ENCODE assay signal across 24 cellular contexts in the genomic region with DNA sequence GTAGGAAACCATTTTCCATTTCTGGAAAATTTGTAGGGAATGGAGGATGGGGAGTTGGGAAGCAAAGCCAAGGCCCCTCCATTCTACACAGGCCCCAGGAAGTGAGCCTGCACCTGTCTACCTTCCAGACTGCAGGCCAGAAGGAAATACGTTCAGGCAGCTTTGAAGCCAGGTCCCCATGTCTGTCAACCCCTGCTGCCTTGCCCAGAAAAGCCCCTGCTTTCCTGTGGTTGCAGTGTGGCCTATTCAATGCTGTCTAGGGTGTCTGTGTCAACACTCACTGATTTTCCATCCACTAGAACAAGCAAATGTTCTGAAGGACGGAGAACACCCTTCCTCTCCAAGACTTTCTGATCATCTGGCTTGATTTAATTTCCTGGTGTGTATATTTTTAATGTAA.
DNase-seq lines count a peak whose midpoint lies in the region; ATAC-seq and TF ChIP-seq lines count a peak whose summit lies in the region.
"Had no signal": no experiment of that assay in that cellular context is flagged by ENCODE, and none has a peak within 500 bp of the region (broad histone marks: within the 10 kb centered on the region; RNA-seq: fewer than 3 reads in every experiment).

No MANE protein-coding gene starts in this region.

- H2BK120ac ChIP-seq in mesendoderm (ENCODE audit: low read depth, low read length), result no peak overlapping the region

- H2BK15ac ChIP-seq in mesendoderm (replicated peaks; ENCODE audit: low read depth), result no peak overlapping the region

- no peak overlapping the region for H3K18ac ChIP-seq in mesendoderm (ENCODE audit: low read length)

- DNase-seq in activated naive CD4-positive, alpha-beta T cell treated with anti-CD3 and anti-CD28 coated beads for 36 hours, result peak; percentile 15
- no peak for DNase-seq in activated naive CD4-positive, alpha-beta T cell treated with anti-CD3 and anti-CD28 coated beads, Interleukin-2, amount 10 ng/mL, durations not matched to agents 7 days and 5 days
- DNase-seq in T-cell (peak in 1 of 34 experiments; percentile 8), mesendoderm (no peak), SJCRH30 (no peak)
- DNase-seq in activated naive CD8-positive, alpha-beta T cell treated with anti-CD3 and anti-CD28 coated beads, Interleukin-2, amount 50 U/mL, for 24 hours, result no peak
- no peak for DNase-seq in CD4-positive, alpha-beta T cell
- DNase-seq: C1 segment of cervical spinal cord, Calu3, GM23248, H7, NCI-H1092, NCI-H1417 treated with DMSO at 0.1 percent for 48 hours, NCI-H187, NCI-H2081 treated with DMSO at 0.1 percent for 48 hours, NCI-H524, NCI-H748 treated with DMSO at 0.1 percent for 48 hours, SHP77 treated with DMSO at 0.1 percent for 48 hours had no signal

- H3K23ac ChIP-seq in mesendoderm (ENCODE audit: low read length), result no peak overlapping the region

- no peaks in the 10 kb centered on the region for H3K9me3 ChIP-seq in CD4-positive, alpha-beta T cell (ENCODE audit: control insufficient read depth, low read length)
- no peaks in the 10 kb centered on the region for H3K9me3 ChIP-seq in SJCRH30 (replicated peaks)

- no peak overlapping the region for H4K8ac ChIP-seq in mesendoderm (ENCODE audit: low read depth, low read length)

- H3K27ac Mint-ChIP-seq in activated naive CD4-positive, alpha-beta T cell treated with anti-CD3 and anti-CD28 coated beads for 36 hours, result no peak overlapping the region
- no peak overlapping the region for H3K27ac Mint-ChIP-seq in activated naive CD4-positive, alpha-beta T cell treated with anti-CD3 and anti-CD28 coated beads, Interleukin-2, amount 10 ng/mL, durations not matched to agents 7 days and 5 days
- no peak overlapping the region for H3K27ac Mint-ChIP-seq in T-cell
- no peak overlapping the region for H3K27ac Mint-ChIP-seq in activated naive CD8-positive, alpha-beta T cell treated with anti-CD3 and anti-CD28 coated beads, Interleukin-2, amount 50 U/mL, for 24 hours
- H3K27ac Mint-ChIP-seq in CD4-positive, alpha-beta T cell, result no peak overlapping the region
- H3K27ac Mint-ChIP-seq: CD8-positive, alpha-beta memory T cell; T-helper 1 cell treated with Interleukin-12 subunit alpha and Interleukin-12 subunit beta and Interleukin-4 antibody, amounts not matched to agents 30 μg/mL and 1 μg/mL, for 36 hours had no signal

- POLR2A ChIA-PET in T-cell (lab: Charles Lee), result no interaction called here
- POLR2A ChIA-PET in CD4-positive, alpha-beta T cell (lab: Charles Lee), result no interaction called here

- no peak overlapping the region for H3K27ac ChIP-seq in mesendoderm (ENCODE audit: low read depth, low read length)
- no peak overlapping the region for H3K27ac ChIP-seq in CD4-positive, alpha-beta T cell (ENCODE audit: low read depth, low read length)
- no peak overlapping the region for H3K27ac ChIP-seq in SJCRH30
- H3K27ac ChIP-seq: GM23248, HL-60, SK-N-MC had no signal

- H3K4me3 Mint-ChIP-seq in activated naive CD4-positive, alpha-beta T cell treated with anti-CD3 and anti-CD28 coated beads for 36 hours, result no peak overlapping the region
- H3K4me3 Mint-ChIP-seq in activated naive CD4-positive, alpha-beta T cell treated with anti-CD3 and anti-CD28 coated beads, Interleukin-2, amount 10 ng/mL, durations not matched to agents 7 days and 5 days, result no peak overlapping the region
- H3K4me3 Mint-ChIP-seq in T-cell, result no peak overlapping the region
- no peak overlapping the region for H3K4me3 Mint-ChIP-seq in activated naive CD8-positive, alpha-beta T cell treated with anti-CD3 and anti-CD28 coated beads, Interleukin-2, amount 50 U/mL, for 24 hours
- H3K4me3 Mint-ChIP-seq in CD4-positive, alpha-beta T cell, result no peak overlapping the region
- H3K4me3 Mint-ChIP-seq: CD8-positive, alpha-beta memory T cell; T-helper 1 cell treated with Interleukin-12 subunit alpha and Interleukin-12 subunit beta and Interleukin-4 antibody, amounts not matched to agents 30 μg/mL and 1 μg/mL, for 36 hours had no signal

- no peaks in the 10 kb centered on the region for H3K79me1 ChIP-seq in mesendoderm (ENCODE audit: low read length)

- no peak overlapping the region for H3K4me3 ChIP-seq in mesendoderm (ENCODE audit: low read length)
- no peak overlapping the region for H3K4me3 ChIP-seq in SJCRH30
- H3K4me3 ChIP-seq: GM23248, SK-N-MC had no signal

- intact Hi-C loops in activated naive CD4-positive, alpha-beta T cell treated with anti-CD3 and anti-CD28 coated beads for 36 hours (cut with micrococcal nuclease), result no loop called here
- intact Hi-C loops in CD4-positive, alpha-beta T cell (cut with DNase I, micrococcal nuclease), result no loop called here

- CTCF ChIA-PET in activated naive CD4-positive, alpha-beta T cell treated with anti-CD3 and anti-CD28 coated beads for 36 hours (lab: Charles Lee), result no interaction called here
- CTCF ChIA-PET in activated naive CD4-positive, alpha-beta T cell treated with anti-CD3 and anti-CD28 coated beads, Interleukin-2, amount 10 ng/mL, durations not matched to agents 7 days and 5 days (lab: Charles Lee), result no interaction called here
- CTCF ChIA-PET in T-cell (lab: Charles Lee), result no interaction called here
- CTCF ChIA-PET in CD4-positive, alpha-beta T cell (lab: Charles Lee), result no interaction called here

- H3K79me2 ChIP-seq in mesendoderm (ENCODE audit: control insufficient read depth, insufficient read depth, low read length), result no peaks in the 10 kb centered on the region

- no peak overlapping the region for H3K4ac ChIP-seq in mesendoderm (ENCODE audit: low read depth, low read length)

- no peaks in the 10 kb centered on the region for H3K36me3 ChIP-seq in mesendoderm (ENCODE audit: control insufficient read depth, insufficient read depth, low read length)
- H3K36me3 ChIP-seq in SJCRH30, result no peaks in the 10 kb centered on the region

- no peaks in the 10 kb centered on the region for H3K36me3 Mint-ChIP-seq in activated naive CD4-positive, alpha-beta T cell treated with anti-CD3 and anti-CD28 coated beads for 36 hours (ENCODE audit: low read depth)
- no peaks in the 10 kb centered on the region for H3K36me3 Mint-ChIP-seq in activated naive CD4-positive, alpha-beta T cell treated with anti-CD3 and anti-CD28 coated beads, Interleukin-2, amount 10 ng/mL, durations not matched to agents 7 days and 5 days
- H3K36me3 Mint-ChIP-seq in T-cell, result no peaks in the 10 kb centered on the region
- no peaks in the 10 kb centered on the region for H3K36me3 Mint-ChIP-seq in activated naive CD8-positive, alpha-beta T cell treated with anti-CD3 and anti-CD28 coated beads, Interleukin-2, amount 50 U/mL, for 24 hours (ENCODE audit: low read depth)
- no peaks in the 10 kb centered on the region for H3K36me3 Mint-ChIP-seq in CD4-positive, alpha-beta T cell (ENCODE audit: low read depth)
- H3K36me3 Mint-ChIP-seq: CD8-positive, alpha-beta memory T cell; IgD-negative memory B cell had no signal

- no peaks in the 10 kb centered on the region for H3K9me3 Mint-ChIP-seq in activated naive CD4-positive, alpha-beta T cell treated with anti-CD3 and anti-CD28 coated beads for 36 hours
- H3K9me3 Mint-ChIP-seq in activated naive CD4-positive, alpha-beta T cell treated with anti-CD3 and anti-CD28 coated beads, Interleukin-2, amount 10 ng/mL, durations not matched to agents 7 days and 5 days, result no peaks in the 10 kb centered on the region
- no peaks in the 10 kb centered on the region for H3K9me3 Mint-ChIP-seq in T-cell
- H3K9me3 Mint-ChIP-seq in activated naive CD8-positive, alpha-beta T cell treated with anti-CD3 and anti-CD28 coated beads, Interleukin-2, amount 50 U/mL, for 24 hours, result no peaks in the 10 kb centered on the region
- no peaks in the 10 kb centered on the region for H3K9me3 Mint-ChIP-seq in CD4-positive, alpha-beta T cell
- H3K9me3 Mint-ChIP-seq: CD8-positive, alpha-beta memory T cell; IgD-negative memory B cell; T-helper 1 cell treated with Interleukin-12 subunit alpha and Interleukin-12 subunit beta and Interleukin-4 antibody, amounts not matched to agents 30 μg/mL and 1 μg/mL, for 36 hours had no signal

- no peak overlapping the region for H3K9ac ChIP-seq in mesendoderm (ENCODE audit: low read length)
- H3K9ac ChIP-seq: GM23248 had no signal

- no peak overlapping the region for H3K56ac ChIP-seq in mesendoderm (ENCODE audit: low read length)

- peak in 3 of 4 experiments; percentile 46 to 71 (median 51) for ATAC-seq in T-cell (replicated peaks in 1 of 4)
- ATAC-seq in activated naive CD8-positive, alpha-beta T cell treated with anti-CD3 and anti-CD28 coated beads, Interleukin-2, amount 50 U/mL, for 24 hours, result peak; percentile 79
- no peak for ATAC-seq in CD4-positive, alpha-beta T cell (ENCODE audit: poor library complexity)
- ATAC-seq: Panc1 had no signal

- no CpG with 5 or more reads among the region's 2 CpGs for WGBS in mesendoderm (ENCODE audit: extremely low coverage, insufficient coverage, low lambda C conversion rate)

- TF ChIP-seq CTCF in CD4-positive, alpha-beta T cell (IDR thresholded peaks at IDR 0.05), result no peak

- H3K27me3 Mint-ChIP-seq in activated naive CD4-positive, alpha-beta T cell treated with anti-CD3 and anti-CD28 coated beads for 36 hours (ENCODE audit: low read depth), result peaks cover 4% of the 10 kb centered on the region
- H3K27me3 Mint-ChIP-seq in activated naive CD4-positive, alpha-beta T cell treated with anti-CD3 and anti-CD28 coated beads, Interleukin-2, amount 10 ng/mL, durations not matched to agents 7 days and 5 days, result peaks cover 45% of the 10 kb centered on the region
- peaks cover 0 to 5% of the 10 kb centered on the region in 2 donors for H3K27me3 Mint-ChIP-seq in T-cell
- H3K27me3 Mint-ChIP-seq in activated naive CD8-positive, alpha-beta T cell treated with anti-CD3 and anti-CD28 coated beads, Interleukin-2, amount 50 U/mL, for 24 hours, result peaks cover 6% of the 10 kb centered on the region
- no peaks in the 10 kb centered on the region for H3K27me3 Mint-ChIP-seq in CD4-positive, alpha-beta T cell

- no peaks in the 10 kb centered on the region for H3K27me3 ChIP-seq in mesendoderm (ENCODE audit: insufficient read depth, low read length, poor library complexity)
- H3K27me3 ChIP-seq in CD4-positive, alpha-beta T cell (ENCODE audit: control insufficient read depth, insufficient read depth, low read length), result no peaks in the 10 kb centered on the region
- no peaks in the 10 kb centered on the region for H3K27me3 ChIP-seq in SJCRH30

- no peak overlapping the region for H2BK5ac ChIP-seq in mesendoderm (ENCODE audit: low read length)

- no peak overlapping the region for H4K5ac ChIP-seq in mesendoderm (ENCODE audit: low read length)

- H3K4me1 Mint-ChIP-seq in activated naive CD4-positive, alpha-beta T cell treated with anti-CD3 and anti-CD28 coated beads for 36 hours (ENCODE audit: low read depth), result peaks cover 3% of the 10 kb centered on the region
- H3K4me1 Mint-ChIP-seq in activated naive CD4-positive, alpha-beta T cell treated with anti-CD3 and anti-CD28 coated beads, Interleukin-2, amount 10 ng/mL, durations not matched to agents 7 days and 5 days, result peaks cover 2% of the 10 kb centered on the region
- H3K4me1 Mint-ChIP-seq in T-cell, result peaks cover 5 to 17% (median 6%) of the 10 kb centered on the region in 3 donors
- peaks cover 6% of the 10 kb centered on the region for H3K4me1 Mint-ChIP-seq in activated naive CD8-positive, alpha-beta T cell treated with anti-CD3 and anti-CD28 coated beads, Interleukin-2, amount 50 U/mL, for 24 hours
- H3K4me1 Mint-ChIP-seq in CD4-positive, alpha-beta T cell (ENCODE audit: low read depth), result no peaks in the 10 kb centered on the region
- H3K4me1 Mint-ChIP-seq: CD8-positive, alpha-beta memory T cell had no signal

- H3K4me2 ChIP-seq in mesendoderm (ENCODE audit: low read length), result no peak overlapping the region

- H3K4me1 ChIP-seq in mesendoderm (ENCODE audit: control insufficient read depth, low read depth, low read length), result peaks cover 5% of the 10 kb centered on the region
- peaks cover 14% of the 10 kb centered on the region for H3K4me1 ChIP-seq in SJCRH30

- H2AK5ac ChIP-seq in mesendoderm (ENCODE audit: low read length), result no peak overlapping the region
